In genomic region chr9:87371801-87372374, GRCh38 we compare ENCODE assay signal across 22 cellular contexts.
A peak's percentile ranks its signal among the peaks of the same experiment; 100 is the strongest.
DNase-seq lines count a peak whose midpoint lies in the region; ATAC-seq and TF ChIP-seq lines count a peak whose summit lies in the region.
"Had no signal": no experiment of that assay in that cellular context is flagged by ENCODE, and none has a peak within 500 bp of the region (broad histone marks: within the 10 kb centered on the region; RNA-seq: fewer than 3 reads in every experiment).

No MANE protein-coding gene starts in this region.

- DNase-seq in Caco-2 = no peak
- no peak for DNase-seq in chondrocyte (ENCODE audit: low spot score)
- DNase-seq in mesenchymal stem cell = no peak
- DNase-seq in progenitor cell of endocrine pancreas (ENCODE audit: low spot score, unreplicated experiment) = no peak
- no peak for DNase-seq in activated CD4-positive, alpha-beta T cell treated with anti-CD3 and anti-CD28 coated beads for 48 hours
- no peak for DNase-seq in GM10266 (ENCODE audit: extremely low spot score)
- DNase-seq in stimulated activated naive B cell treated with anti-CD40 and anti-IgM and Interleukin-4, amounts not matched to agents 10 μg/mL and 1 μg/mL and 100 μg/mL, for 72 hours = no peak
- DNase-seq in T-helper 2 cell treated with Interferon-gamma antibody and Interleukin-4, amounts not matched to agents 5 μg/mL and 100 μg/mL, for 36 hours (ENCODE audit: low spot score) = no peak
- DNase-seq: 8988T; CD8-positive, alpha-beta memory T cell; IMR-90; NCI-H1092 treated with DMSO at 0.1 percent for 48 hours; NCI-H1436 treated with DMSO at 0.1 percent for 48 hours; NCI-H2029; NCI-H345; NCI-H524; NCI-H774; NK-92 treated with Interleukin-12 subunit alpha and Interleukin-12 subunit beta, amount 100 ng/mL, for 24 hours had no signal

- H3K27ac ChIP-seq in mesenchymal stem cell (ENCODE audit: low read length, poor library complexity, severe bottlenecking) = peak overlapping the region; percentile 65
- H3K27ac ChIP-seq: C4-2B, KMS-11 had no signal

- WGBS in mesenchymal stem cell = 98% methylated on average over 4 of the region's 7 CpGs

- H3K9me3 Mint-ChIP-seq in Caco-2 (ENCODE audit: unreplicated experiment) (no peaks in the 10 kb centered on the region), chondrocyte (ENCODE audit: low read depth) (peaks cover 20% of the 10 kb centered on the region), progenitor cell of endocrine pancreas (ENCODE audit: low read depth) (peaks cover 14% of the 10 kb centered on the region)
- peaks cover 0 to 2% of the 10 kb centered on the region in 2 donors for H3K9me3 Mint-ChIP-seq in stimulated activated naive B cell treated with anti-CD40 and anti-IgM and Interleukin-4, amounts not matched to agents 10 μg/mL and 1 μg/mL and 100 μg/mL, for 72 hours
- no peaks in the 10 kb centered on the region for H3K9me3 Mint-ChIP-seq in T-helper 2 cell treated with Interferon-gamma antibody and Interleukin-4, amounts not matched to agents 5 μg/mL and 100 μg/mL, for 36 hours

- H3K9ac ChIP-seq in mesenchymal stem cell (ENCODE audit: low read length) = no peak overlapping the region
- H3K9ac ChIP-seq: KMS-11 had no signal

- H3K27me3 ChIP-seq in Caco-2 (replicated peaks; ENCODE audit: control insufficient read depth, insufficient read depth, low read length) (no peaks in the 10 kb centered on the region), mesenchymal stem cell (ENCODE audit: control insufficient read depth in 1 of 2, insufficient read depth in 1 of 2, low read length in 2 of 2) (no peaks in the 10 kb centered on the region)

- peak overlapping the region; percentile 63 for H2AK5ac ChIP-seq in mesenchymal stem cell (ENCODE audit: low read length, severe bottlenecking)

- H3K4ac ChIP-seq in mesenchymal stem cell (ENCODE audit: low read depth in 1 of 2, low read length in 2 of 2) = no peak overlapping the region

- no peak overlapping the region for H2BK15ac ChIP-seq in mesenchymal stem cell (ENCODE audit: low read depth, poor library complexity, severe bottlenecking)

- H3K9me3 ChIP-seq in Caco-2 = no peaks in the 10 kb centered on the region
- peaks cover 12% of the 10 kb centered on the region for H3K9me3 ChIP-seq in mesenchymal stem cell (ENCODE audit: control insufficient read depth, low read length)

- H3K4me1 ChIP-seq in Caco-2 (peaks cover 57% of the 10 kb centered on the region), mesenchymal stem cell (ENCODE audit: control insufficient read depth, insufficient read depth, low read depth, low read length) (peaks cover 19% of the 10 kb centered on the region)

- no peak for TF ChIP-seq CTCF in Caco-2 (IDR thresholded peaks at IDR 0.05; ENCODE audit: insufficient read depth in 1 of 2, low read depth in 1 of 2, low read length in 1 of 2, severe bottlenecking in 1 of 2, unreplicated experiment in 1 of 2)
- no peak for TF ChIP-seq CTCF in chondrocyte (IDR thresholded peaks at IDR 0.05)
- no peak for TF ChIP-seq CTCF in progenitor cell of endocrine pancreas (IDR thresholded peaks at IDR 0.05; ENCODE audit: unreplicated experiment)
- no peak for TF ChIP-seq CTCF in GM10266 (IDR thresholded peaks at IDR 0.05; ENCODE audit: control insufficient read depth, insufficient read depth, low read depth, missing control alignments)

- POLR2A ChIA-PET in Caco-2 (lab: Charles Lee) = interaction anchor here (0.6 kb wide), 1 partner anchor 24 kb away, joined by 3 read pairs; no protein-coding TSS in a partner anchor

- no peak for ATAC-seq in stimulated activated naive B cell treated with anti-CD40 and anti-IgM and Interleukin-4, amounts not matched to agents 10 μg/mL and 1 μg/mL and 100 μg/mL, for 72 hours (replicated peaks)
- ATAC-seq: GM12878, Panc1 had no signal

- no peak overlapping the region for H3K18ac ChIP-seq in mesenchymal stem cell (ENCODE audit: low read depth in 1 of 2, low read length in 2 of 2)

- no peaks in the 10 kb centered on the region for H3K27me3 Mint-ChIP-seq in Caco-2 (ENCODE audit: insufficient read depth, unreplicated experiment)
- no peaks in the 10 kb centered on the region for H3K27me3 Mint-ChIP-seq in chondrocyte (ENCODE audit: low read depth)
- no peaks in the 10 kb centered on the region for H3K27me3 Mint-ChIP-seq in progenitor cell of endocrine pancreas
- H3K27me3 Mint-ChIP-seq in stimulated activated naive B cell treated with anti-CD40 and anti-IgM and Interleukin-4, amounts not matched to agents 10 μg/mL and 1 μg/mL and 100 μg/mL, for 72 hours = peaks cover 4 to 17% of the 10 kb centered on the region in 2 donors
- H3K27me3 Mint-ChIP-seq in T-helper 2 cell treated with Interferon-gamma antibody and Interleukin-4, amounts not matched to agents 5 μg/mL and 100 μg/mL, for 36 hours (ENCODE audit: low read depth) = peaks cover 14% of the 10 kb centered on the region

- H2BK5ac ChIP-seq in mesenchymal stem cell (ENCODE audit: low read depth, low read length, poor library complexity, severe bottlenecking) = no peak overlapping the region

- H3K4me2 ChIP-seq in mesenchymal stem cell (ENCODE audit: low read length, poor library complexity, severe bottlenecking) = no peak overlapping the region
- H3K4me2 ChIP-seq: KMS-11 had no signal

- H3K4me3 ChIP-seq in Caco-2 (ENCODE audit: low read depth, low read length) (no peak overlapping the region), mesenchymal stem cell (ENCODE audit: insufficient read depth in 1 of 2, low read depth in 1 of 2, low read length in 2 of 2) (no peak overlapping the region)
- H3K4me3 ChIP-seq: GM12878 had no signal

- H3K36me3 Mint-ChIP-seq in Caco-2 (ENCODE audit: insufficient read depth, unreplicated experiment) (no peaks in the 10 kb centered on the region), chondrocyte (ENCODE audit: low read depth) (peaks cover 3% of the 10 kb centered on the region), progenitor cell of endocrine pancreas (ENCODE audit: insufficient read depth) (no peaks in the 10 kb centered on the region)
- H3K36me3 Mint-ChIP-seq in stimulated activated naive B cell treated with anti-CD40 and anti-IgM and Interleukin-4, amounts not matched to agents 10 μg/mL and 1 μg/mL and 100 μg/mL, for 72 hours = no peaks in the 10 kb centered on the region
- no peaks in the 10 kb centered on the region for H3K36me3 Mint-ChIP-seq in T-helper 2 cell treated with Interferon-gamma antibody and Interleukin-4, amounts not matched to agents 5 μg/mL and 100 μg/mL, for 36 hours (ENCODE audit: low read depth)
- H3K36me3 Mint-ChIP-seq: CD8-positive, alpha-beta memory T cell had no signal

- H4K91ac ChIP-seq in mesenchymal stem cell (ENCODE audit: low read length) = no peak overlapping the region

- intact Hi-C loops in Caco-2 (cut with micrococcal nuclease; ENCODE audit: unreplicated experiment) = loop anchor here (1.0 to 2.0 kb wide), 7 partner anchors 9 to 198 kb away; no protein-coding TSS in a partner anchor

- BruUV-seq in Caco-2 (replicated peaks; lab: Mats Ljungman, UMichigan) = no TSS peak

- H3K4me3 Mint-ChIP-seq in Caco-2 (ENCODE audit: unreplicated experiment) (no peak overlapping the region), chondrocyte (ENCODE audit: unreplicated experiment) (no peak overlapping the region), progenitor cell of endocrine pancreas (ENCODE audit: low read depth) (no peak overlapping the region)
- no peak overlapping the region for H3K4me3 Mint-ChIP-seq in stimulated activated naive B cell treated with anti-CD40 and anti-IgM and Interleukin-4, amounts not matched to agents 10 μg/mL and 1 μg/mL and 100 μg/mL, for 72 hours
- no peak overlapping the region for H3K4me3 Mint-ChIP-seq in T-helper 2 cell treated with Interferon-gamma antibody and Interleukin-4, amounts not matched to agents 5 μg/mL and 100 μg/mL, for 36 hours
- H3K4me3 Mint-ChIP-seq: CD8-positive, alpha-beta memory T cell had no signal

- H3K4me1 Mint-ChIP-seq in Caco-2 (ENCODE audit: low read depth, unreplicated experiment) (no peaks in the 10 kb centered on the region), chondrocyte (ENCODE audit: low read depth) (peaks cover 67% of the 10 kb centered on the region), progenitor cell of endocrine pancreas (ENCODE audit: low read depth) (peaks cover 30% of the 10 kb centered on the region)
- H3K4me1 Mint-ChIP-seq in stimulated activated naive B cell treated with anti-CD40 and anti-IgM and Interleukin-4, amounts not matched to agents 10 μg/mL and 1 μg/mL and 100 μg/mL, for 72 hours = no peaks in the 10 kb centered on the region
- peaks cover 6% of the 10 kb centered on the region for H3K4me1 Mint-ChIP-seq in T-helper 2 cell treated with Interferon-gamma antibody and Interleukin-4, amounts not matched to agents 5 μg/mL and 100 μg/mL, for 36 hours (ENCODE audit: low read depth)
- H3K4me1 Mint-ChIP-seq: CD8-positive, alpha-beta memory T cell had no signal

- H2BK12ac ChIP-seq in mesenchymal stem cell (ENCODE audit: low read length in 2 of 2) = no peak overlapping the region

- H2AFZ ChIP-seq in mesenchymal stem cell (ENCODE audit: low read depth, low read length) = no peak overlapping the region

- no peak overlapping the region for H4K8ac ChIP-seq in mesenchymal stem cell (ENCODE audit: low read length)

- CTCF ChIA-PET in Caco-2 (lab: Charles Lee) = interaction anchor here (0.6 kb wide), 1 partner anchor 127 kb away, joined by 3 read pairs; no protein-coding TSS in a partner anchor

- H3K14ac ChIP-seq in mesenchymal stem cell (ENCODE audit: low read length in 2 of 2) = no peak overlapping the region

- H2BK120ac ChIP-seq in mesenchymal stem cell (ENCODE audit: low read depth, low read length) = no peak overlapping the region

- H3K36me3 ChIP-seq in Caco-2 (ENCODE audit: control insufficient read depth, insufficient read depth, low read length) (no peaks in the 10 kb centered on the region), mesenchymal stem cell (ENCODE audit: control insufficient read depth in 1 of 2, insufficient read depth in 2 of 2, low read depth in 1 of 2, low read length in 2 of 2) (no peaks in the 10 kb centered on the region)

- no peaks in the 10 kb centered on the region for H3K79me1 ChIP-seq in mesenchymal stem cell (replicated peaks; ENCODE audit: low read length, poor library complexity, severe bottlenecking)

- peak overlapping the region; percentile 55 for H3K27ac Mint-ChIP-seq in Caco-2 (ENCODE audit: unreplicated experiment)
- peak overlapping the region; percentile 67 for H3K27ac Mint-ChIP-seq in chondrocyte (ENCODE audit: unreplicated experiment)
- H3K27ac Mint-ChIP-seq in progenitor cell of endocrine pancreas = peak overlapping the region; percentile 62
- H3K27ac Mint-ChIP-seq in stimulated activated naive B cell treated with anti-CD40 and anti-IgM and Interleukin-4, amounts not matched to agents 10 μg/mL and 1 μg/mL and 100 μg/mL, for 72 hours = no peak overlapping the region
- no peak overlapping the region for H3K27ac Mint-ChIP-seq in T-helper 2 cell treated with Interferon-gamma antibody and Interleukin-4, amounts not matched to agents 5 μg/mL and 100 μg/mL, for 36 hours
- H3K27ac Mint-ChIP-seq: CD8-positive, alpha-beta memory T cell had no signal

- no peak overlapping the region for H3K23ac ChIP-seq in mesenchymal stem cell (ENCODE audit: low read length in 2 of 2)

Comparison
In these comparisons a context has a peak if more than half of its experiments do, and no peak if none do; other contexts are left out.
1. H3K27ac Mint-ChIP-seq: peak in Caco-2 (single experiment), chondrocyte (single experiment) and progenitor cell of endocrine pancreas (single experiment); none in stimulated activated naive B cell treated with anti-CD40 and anti-IgM and Interleukin-4, amounts not matched to agents 10 μg/mL and 1 μg/mL and 100 μg/mL, for 72 hours (single experiment) and T-helper 2 cell treated with Interferon-gamma antibody and Interleukin-4, amounts not matched to agents 5 μg/mL and 100 μg/mL, for 36 hours (single experiment).